ENCODE assay signal across 8 cellular contexts in the genomic region with DNA sequence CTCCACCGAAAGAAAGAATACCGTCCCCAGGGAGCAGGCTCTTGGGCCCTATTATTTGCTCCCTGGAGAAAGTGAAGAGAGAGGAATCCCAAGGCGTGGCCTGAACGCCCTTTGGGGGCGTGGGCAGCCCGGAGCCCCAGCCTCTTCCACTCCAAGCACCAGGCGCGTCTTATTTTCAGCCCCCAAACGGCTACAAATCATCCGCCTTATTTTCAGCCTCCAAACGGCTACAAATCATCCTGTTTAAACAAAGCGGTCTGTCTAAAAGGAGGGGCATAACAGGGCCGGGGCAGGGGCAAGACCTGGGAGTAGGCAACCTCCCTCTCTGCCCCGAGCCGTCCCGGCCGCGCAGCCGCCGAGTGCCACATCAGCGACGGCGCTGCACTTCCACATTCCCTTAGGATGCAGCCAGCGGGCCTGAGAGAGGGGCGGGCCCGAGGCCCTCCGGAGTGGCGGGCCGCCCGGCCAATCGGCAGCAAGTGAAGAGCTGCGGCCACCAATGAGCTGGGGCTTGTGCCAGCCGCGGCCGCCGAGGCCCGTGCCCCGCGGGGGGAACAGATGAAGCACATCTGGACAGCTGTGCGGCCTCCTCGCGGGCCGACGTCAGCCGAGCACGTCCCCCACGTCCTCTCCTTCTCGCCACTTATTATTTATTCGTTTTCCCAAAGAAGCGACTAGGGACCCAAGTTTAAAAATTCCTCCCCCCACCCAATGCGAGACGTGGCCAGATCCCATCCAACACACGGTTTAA. TPM values are rescaled to one million over a fixed set of nuclear protein-coding genes. Genes with fewer than 3 reads are reported as not detected.
DNase-seq lines count a peak whose midpoint lies in the region; ATAC-seq and TF ChIP-seq lines count a peak whose summit lies in the region.

A gene with protein sequence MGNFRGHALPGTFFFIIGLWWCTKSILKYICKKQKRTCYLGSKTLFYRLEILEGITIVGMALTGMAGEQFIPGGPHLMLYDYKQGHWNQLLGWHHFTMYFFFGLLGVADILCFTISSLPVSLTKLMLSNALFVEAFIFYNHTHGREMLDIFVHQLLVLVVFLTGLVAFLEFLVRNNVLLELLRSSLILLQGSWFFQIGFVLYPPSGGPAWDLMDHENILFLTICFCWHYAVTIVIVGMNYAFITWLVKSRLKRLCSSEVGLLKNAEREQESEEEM (plus strand): TSS at position 561 of the 751 bp plus-strand sequence. CDS start 62,593 bp downstream, outside the sequence.

- peak within 1 kb of the TSS; percentile 26 for H3K27ac ChIP-seq in A673 (ENCODE audit: low read depth, low read length, poor library complexity, severe bottlenecking)

- ATAC-seq in GM18870 (IDR thresholded peaks at IDR 0.05; ENCODE audit: unreplicated experiment) (peak; percentile 79), HG03103 (IDR thresholded peaks at IDR 0.05; ENCODE audit: low read depth, unreplicated experiment) (peak; percentile 95)

- CTCF ChIA-PET in A673 (lab: Charles Lee): interaction anchor here (1.3 kb wide), 1 partner anchor 30 kb away, joined by 7 read pairs; no protein-coding TSS in a partner anchor

- H3K9me3 ChIP-seq in A673 (ENCODE audit: low read depth, low read length, poor library complexity, severe bottlenecking): no peaks in the 10 kb centered on the region

- TF ChIP-seq CTCF in A673 (conservative IDR thresholded peaks at IDR 0.05; ENCODE audit: low read depth, low read length): no peak

- peak within 1 kb of the TSS; percentile 55 for H3K4me3 ChIP-seq in A673 (ENCODE audit: low read depth, low read length, poor library complexity, severe bottlenecking)

- POLR2A ChIA-PET in A673 (lab: Charles Lee; ENCODE audit: low non-redundant PET): interaction anchor here (0.6 kb wide), 2 partner anchors 588 to 623 kb away, joined by 3 read pairs; no protein-coding TSS in a partner anchor

- DNase-seq in A673 (ENCODE audit: low spot score) (peak; percentile 96), NCI-H2171 treated with DMSO at 0.1 percent for 48 hours (lab: John Stamatoyannopoulos, UW) (peak; percentile 88), islet precursor cell (peak; percentile 99)
- peak; percentile 3 to 52 (median 21) for DNase-seq in activated CD4-positive, CD25-positive, alpha-beta regulatory T cell (lab: John Stamatoyannopoulos, UW)
- peak; percentile 52 for DNase-seq in central memory CD4-positive, alpha-beta T cell
- DNase-seq in stimulated activated CD4-positive, alpha-beta T cell treated with anti-CD3 and anti-CD28 coated beads, Interleukin-12 subunit alpha, Interleukin-12 subunit beta, amount 100 ng/mL, for 24 hours (ENCODE audit: low read depth in 2 of 2): peak; percentile 57 to 87

- H3K4me1 ChIP-seq in A673 (ENCODE audit: insufficient read depth, low read length, poor library complexity, severe bottlenecking): no peaks in the 10 kb centered on the region

- no peaks in the 10 kb centered on the region for H3K36me3 ChIP-seq in A673 (ENCODE audit: insufficient read depth, low read length, poor library complexity, severe bottlenecking)

- no peaks in the 10 kb centered on the region for H3K27me3 ChIP-seq in A673 (replicated peaks; ENCODE audit: insufficient read depth, low read depth, low read length, poor library complexity)

- intact Hi-C loops in A673 (cut with micrococcal nuclease; ENCODE audit: unreplicated experiment): no loop called here

- no TSS peak for BruUV-seq in A673 (replicated peaks; lab: Mats Ljungman, UMichigan)

RNA-seq across cellular contexts. Expression of the gene that starts here (rescaled TPM):
- total RNA-seq in A673 (2021): 3.4 and 5.0 TPM in 2 replicates

Comparison
In these comparisons a context has a peak if more than half of its experiments do, and no peak if none do; other contexts are left out.
1. Peak in every context shown above with its lines: DNase-seq, ATAC-seq, H3K4me3 ChIP-seq and H3K27ac ChIP-seq.
2. DNase-seq: peak in every context shown above with its lines; median percentile 99 in islet precursor cell; 96 in A673; 88 in NCI-H2171 treated with DMSO at 0.1 percent for 48 hours; 72 in stimulated activated CD4-positive, alpha-beta T cell treated with anti-CD3 and anti-CD28 coated beads, Interleukin-12 subunit alpha, Interleukin-12 subunit beta, amount 100 ng/mL, for 24 hours; 52 in central memory CD4-positive, alpha-beta T cell; 21 in activated CD4-positive, CD25-positive, alpha-beta regulatory T cell.